ENCODE assay signal across 8 cellular contexts in genomic region chr16:28846933-28847273, GRCh38.
A peak's percentile ranks its signal among the peaks of the same experiment; 100 is the strongest.
DNase-seq lines count a peak whose midpoint lies in the region; ATAC-seq and TF ChIP-seq lines count a peak whose summit lies in the region.

No MANE protein-coding gene starts in this region.

- no peaks in the 10 kb centered on the region for H3K9me3 Mint-ChIP-seq in activated naive CD8-positive, alpha-beta T cell treated with anti-CD3 and anti-CD28 coated beads, Interleukin-2, amount 50 U/mL, for 24 hours
- no peaks in the 10 kb centered on the region for H3K9me3 Mint-ChIP-seq in stimulated activated memory B cell treated with anti-CD40 and anti-IgM and Interleukin-4, amounts not matched to agents 10 μg/mL and 1 μg/mL and 100 μg/mL, for 72 hours

- peak overlapping the region; percentile 74 for H3K9ac ChIP-seq in iPS-15b (ENCODE audit: low read depth, low read length)

- no peaks in the 10 kb centered on the region for H3K9me3 ChIP-seq in iPS-15b (ENCODE audit: control insufficient read depth, insufficient read depth, low read length)

- H3K27me3 Mint-ChIP-seq in activated naive CD8-positive, alpha-beta T cell treated with anti-CD3 and anti-CD28 coated beads, Interleukin-2, amount 50 U/mL, for 24 hours = no peaks in the 10 kb centered on the region
- no peaks in the 10 kb centered on the region for H3K27me3 Mint-ChIP-seq in stimulated activated memory B cell treated with anti-CD40 and anti-IgM and Interleukin-4, amounts not matched to agents 10 μg/mL and 1 μg/mL and 100 μg/mL, for 72 hours

- DNase-seq in GM06990 (ENCODE audit: extremely low read depth, insufficient read length) = no peak
- peak; percentile 20 for DNase-seq in activated naive CD8-positive, alpha-beta T cell treated with anti-CD3 and anti-CD28 coated beads, Interleukin-2, amount 50 U/mL, for 24 hours
- no peak for DNase-seq in NCI-H2081 treated with DMSO at 0.1 percent for 48 hours (lab: John Stamatoyannopoulos, UW)
- no peak for DNase-seq in GM19240 (ENCODE audit: insufficient read length, low spot score)
- no peak for DNase-seq in stimulated activated CD4-positive, alpha-beta T cell treated with anti-CD3 and anti-CD28 coated beads, Interleukin-1b, Interleukin-23, amount 100 ng/mL, for 48 hours

- H3K27ac Mint-ChIP-seq in activated naive CD8-positive, alpha-beta T cell treated with anti-CD3 and anti-CD28 coated beads, Interleukin-2, amount 50 U/mL, for 24 hours = peak overlapping the region; percentile 95
- peak overlapping the region; percentile 92 for H3K27ac Mint-ChIP-seq in stimulated activated memory B cell treated with anti-CD40 and anti-IgM and Interleukin-4, amounts not matched to agents 10 μg/mL and 1 μg/mL and 100 μg/mL, for 72 hours

- peak; percentile 9 for ATAC-seq in HG03135 (IDR thresholded peaks at IDR 0.05; ENCODE audit: unreplicated experiment)
- peak; percentile 5 for ATAC-seq in activated naive CD8-positive, alpha-beta T cell treated with anti-CD3 and anti-CD28 coated beads, Interleukin-2, amount 50 U/mL, for 24 hours
- peak; percentile 14 for ATAC-seq in stimulated activated memory B cell treated with anti-CD40 and anti-IgM and Interleukin-4, amounts not matched to agents 10 μg/mL and 1 μg/mL and 100 μg/mL, for 72 hours

- H3K27me3 ChIP-seq in GM06990 (replicated peaks; ENCODE audit: control insufficient read depth, insufficient read depth, low read length) (no peaks in the 10 kb centered on the region), iPS-15b (ENCODE audit: control insufficient read depth, insufficient read depth, low read length) (no peaks in the 10 kb centered on the region)

- peak overlapping the region; percentile 97 for H3K4me3 Mint-ChIP-seq in activated naive CD8-positive, alpha-beta T cell treated with anti-CD3 and anti-CD28 coated beads, Interleukin-2, amount 50 U/mL, for 24 hours
- H3K4me3 Mint-ChIP-seq in stimulated activated memory B cell treated with anti-CD40 and anti-IgM and Interleukin-4, amounts not matched to agents 10 μg/mL and 1 μg/mL and 100 μg/mL, for 72 hours = peak overlapping the region; percentile 93

- H3K36me3 ChIP-seq in GM06990 (ENCODE audit: control insufficient read depth, insufficient read depth, low read length) (peaks cover 25% of the 10 kb centered on the region), iPS-15b (ENCODE audit: control insufficient read depth, insufficient read depth, low read length) (peaks cover 29% of the 10 kb centered on the region)

- peak overlapping the region; percentile 67 for H3K4me3 ChIP-seq in GM06990 (replicated peaks; ENCODE audit: low read depth, low read length)
- H3K4me3 ChIP-seq in iPS-15b (ENCODE audit: low read depth, low read length) = peak overlapping the region; percentile 93

- peaks cover 29% of the 10 kb centered on the region for H3K4me1 Mint-ChIP-seq in activated naive CD8-positive, alpha-beta T cell treated with anti-CD3 and anti-CD28 coated beads, Interleukin-2, amount 50 U/mL, for 24 hours
- peaks cover 32% of the 10 kb centered on the region for H3K4me1 Mint-ChIP-seq in stimulated activated memory B cell treated with anti-CD40 and anti-IgM and Interleukin-4, amounts not matched to agents 10 μg/mL and 1 μg/mL and 100 μg/mL, for 72 hours

- peaks cover 34% of the 10 kb centered on the region for H3K36me3 Mint-ChIP-seq in activated naive CD8-positive, alpha-beta T cell treated with anti-CD3 and anti-CD28 coated beads, Interleukin-2, amount 50 U/mL, for 24 hours (ENCODE audit: low read depth)
- H3K36me3 Mint-ChIP-seq in stimulated activated memory B cell treated with anti-CD40 and anti-IgM and Interleukin-4, amounts not matched to agents 10 μg/mL and 1 μg/mL and 100 μg/mL, for 72 hours = peaks cover 38% of the 10 kb centered on the region

- TF ChIP-seq CTCF in GM06990 (IDR thresholded peaks at IDR 0.05; ENCODE audit: insufficient read depth, low read length, poor library complexity, severe bottlenecking) = no peak

- peaks cover 3% of the 10 kb centered on the region for H3K4me1 ChIP-seq in iPS-15b (ENCODE audit: control insufficient read depth, insufficient read depth, low read length)
